10 cellular contexts compared by ENCODE assay signal in genomic region chr9:88747768-88748167, GRCh38.
DNase-seq lines count a peak whose midpoint lies in the region; ATAC-seq and TF ChIP-seq lines count a peak whose summit lies in the region.
"Had no signal": no experiment of that assay in that cellular context is flagged by ENCODE, and none has a peak within 500 bp of the region (broad histone marks: within the 10 kb centered on the region; RNA-seq: fewer than 3 reads in every experiment).

No MANE protein-coding gene starts in this region.

- H3K4me3 ChIP-seq in epithelial cell of esophagus (ENCODE audit: low read length), result no peak overlapping the region

- ATAC-seq in T-helper 17 cell, result no peak
- ATAC-seq: naive thymus-derived CD8-positive, alpha-beta T cell had no signal

- no peaks in the 10 kb centered on the region for H3K9me3 ChIP-seq in T-helper 17 cell (ENCODE audit: control insufficient read depth, low read length, poor library complexity, severe bottlenecking)

- peaks cover 47% of the 10 kb centered on the region for H3K27me3 Mint-ChIP-seq in T-helper 17 cell

- peak; percentile 5 for TF ChIP-seq CTCF in epithelial cell of esophagus (IDR thresholded peaks at IDR 0.05; ENCODE audit: insufficient read depth, low read depth, low read length, missing control alignments)

- in situ Hi-C loops in Caki2 (cut with HindIII; ENCODE audit: low pct_unique_long_range_greater_than_20kb, low sequenced_read_pairs), result no loop called here

- DNase-seq in Caki2 (ENCODE audit: low read depth) (peak; percentile 34), NOMO-1 treated with dmso at 0.1 percent for 144 hours (lab: John Stamatoyannopoulos, UW; ENCODE audit: unreplicated experiment) (peak; percentile 25), epithelial cell of esophagus (ENCODE audit: low read depth) (peak; percentile 87), myocyte (ENCODE audit: low read depth) (peak; percentile 59), SKM-1 (lab: John Stamatoyannopoulos, UW; ENCODE audit: unreplicated experiment) (no peak), T-helper 2 cell (no peak), T-helper 17 cell (no peak), epidermal melanocyte (ENCODE audit: insufficient read length, low spot score) (no peak)
- DNase-seq: naive thymus-derived CD8-positive, alpha-beta T cell had no signal

- no peak overlapping the region for H3K4me3 Mint-ChIP-seq in T-helper 17 cell
- H3K4me3 Mint-ChIP-seq: naive thymus-derived CD8-positive, alpha-beta T cell; stimulated activated naive CD8-positive, alpha-beta T cell treated with anti-CD3 and anti-CD28 coated beads, Interleukin-15, Interleukin-2, amounts not matched to agents 100 ng/mL and 50 ng/mL, for 24 hours had no signal

- H3K36me3 Mint-ChIP-seq in T-helper 17 cell (ENCODE audit: low read depth), result peaks cover 3% of the 10 kb centered on the region

- H3K4me1 Mint-ChIP-seq in T-helper 17 cell, result peaks cover 2% of the 10 kb centered on the region
- H3K4me1 Mint-ChIP-seq: naive thymus-derived CD8-positive, alpha-beta T cell had no signal

- no peak overlapping the region for H3K27ac Mint-ChIP-seq in T-helper 17 cell
- H3K27ac Mint-ChIP-seq: naive thymus-derived CD8-positive, alpha-beta T cell; stimulated activated naive CD8-positive, alpha-beta T cell treated with anti-CD3 and anti-CD28 coated beads, Interleukin-15, Interleukin-2, amounts not matched to agents 100 ng/mL and 50 ng/mL, for 24 hours had no signal

Comparison
In these comparisons a context has a peak if more than half of its experiments do, and no peak if none do; other contexts are left out.
1. DNase-seq: peak in Caki2 (single experiment), NOMO-1 treated with dmso at 0.1 percent for 144 hours (single experiment), epithelial cell of esophagus (single experiment) and myocyte (single experiment); none in SKM-1 (single experiment), T-helper 2 cell (0 of 5), T-helper 17 cell (0 of 3) and epidermal melanocyte (single experiment).